In genomic region chr20:23086056-23086551, GRCh38 we compare ENCODE assay signal across 10 cellular contexts. TPM values are rescaled to one million over a fixed set of nuclear protein-coding genes. Genes with fewer than 3 reads are reported as not detected.
DNase-seq lines count a peak whose midpoint lies in the region; ATAC-seq and TF ChIP-seq lines count a peak whose summit lies in the region.
"Had no signal": no experiment of that assay in that cellular context is flagged by ENCODE, and none has a peak within 500 bp of the region (broad histone marks: within the 10 kb centered on the region; RNA-seq: fewer than 3 reads in every experiment).

TSS of gene CD93 (minus strand) at chr20:23086324. CDS start at chr20:23086192, 132 bp downstream.

- intact Hi-C loops in left ventricle myocardium inferior (cut with micrococcal nuclease) = no loop called here

- peak; percentile 89 for ATAC-seq in stimulated activated effector memory CD8-positive, alpha-beta T cell treated with anti-CD3 and anti-CD28 coated beads, Interleukin-12 subunit alpha, Interleukin-12 subunit beta, amount 100 ng/mL, for 72 hours
- no peak for ATAC-seq in HG02623 (IDR thresholded peaks at IDR 0.05; ENCODE audit: unreplicated experiment)

- TF ChIP-seq CTCF in left ventricle myocardium inferior (IDR thresholded peaks at IDR 0.05; ENCODE audit: borderline replicate concordance) = no peak

- DNase-seq in NK-92 treated with Interleukin-12 subunit alpha and Interleukin-12 subunit beta, amount 100 ng/mL, for 24 hours (lab: John Stamatoyannopoulos, UW) = peak; percentile 56
- no peak for DNase-seq in NK-92 (lab: John Stamatoyannopoulos, UW; ENCODE audit: unreplicated experiment)
- peak; percentile 49 for DNase-seq in T-helper 2 cell treated with Interferon-gamma antibody and Interleukin-4, amounts not matched to agents 5 μg/mL and 100 μg/mL, for 36 hours (ENCODE audit: low spot score)
- DNase-seq in left ventricle myocardium inferior = no peak
- DNase-seq in stimulated activated effector memory CD8-positive, alpha-beta T cell treated with anti-CD3 and anti-CD28 coated beads, Interleukin-12 subunit alpha, Interleukin-12 subunit beta, amount 100 ng/mL, for 72 hours (ENCODE audit: low spot score in 2 of 2) = peak in 1 of 2 donors; percentile 55
- no peak for DNase-seq in DMS153 treated with DMSO at 0.1 percent for 48 hours (lab: John Stamatoyannopoulos, UW; ENCODE audit: unreplicated experiment)
- no peak for DNase-seq in COR-L47 (lab: John Stamatoyannopoulos, UW)

- H3K4me3 Mint-ChIP-seq in T-helper 2 cell treated with Interferon-gamma antibody and Interleukin-4, amounts not matched to agents 5 μg/mL and 100 μg/mL, for 36 hours = peak within 1 kb of the TSS; percentile 66
- peak within 1 kb of the TSS; percentile 58 for H3K4me3 Mint-ChIP-seq in stimulated activated effector memory CD8-positive, alpha-beta T cell treated with anti-CD3 and anti-CD28 coated beads, Interleukin-12 subunit alpha, Interleukin-12 subunit beta, amount 100 ng/mL, for 72 hours

- no peaks in the 10 kb centered on the region for H3K9me3 ChIP-seq in left ventricle myocardium inferior (replicated peaks)

- peak within 1 kb of the TSS; percentile 97 for H3K27ac ChIP-seq in left ventricle myocardium inferior (replicated peaks)
- H3K27ac ChIP-seq: 22Rv1 had no signal

- peak within 1 kb of the TSS; percentile 87 for H3K27ac Mint-ChIP-seq in T-helper 2 cell treated with Interferon-gamma antibody and Interleukin-4, amounts not matched to agents 5 μg/mL and 100 μg/mL, for 36 hours
- H3K27ac Mint-ChIP-seq in stimulated activated effector memory CD8-positive, alpha-beta T cell treated with anti-CD3 and anti-CD28 coated beads, Interleukin-12 subunit alpha, Interleukin-12 subunit beta, amount 100 ng/mL, for 72 hours = peak within 1 kb of the TSS; percentile 82

- H3K4me3 ChIP-seq in left ventricle myocardium inferior = peak within 1 kb of the TSS; percentile 66

- peaks cover 13% of the 10 kb centered on the region for H3K27me3 ChIP-seq in left ventricle myocardium inferior (ENCODE audit: low read depth)

- no peaks in the 10 kb centered on the region for H3K36me3 ChIP-seq in left ventricle myocardium inferior

- peaks cover 7% of the 10 kb centered on the region for H3K27me3 Mint-ChIP-seq in T-helper 2 cell treated with Interferon-gamma antibody and Interleukin-4, amounts not matched to agents 5 μg/mL and 100 μg/mL, for 36 hours (ENCODE audit: low read depth)

- H3K4me1 Mint-ChIP-seq in T-helper 2 cell treated with Interferon-gamma antibody and Interleukin-4, amounts not matched to agents 5 μg/mL and 100 μg/mL, for 36 hours (ENCODE audit: low read depth) = peaks cover 24% of the 10 kb centered on the region
- peaks cover 22% of the 10 kb centered on the region for H3K4me1 Mint-ChIP-seq in stimulated activated effector memory CD8-positive, alpha-beta T cell treated with anti-CD3 and anti-CD28 coated beads, Interleukin-12 subunit alpha, Interleukin-12 subunit beta, amount 100 ng/mL, for 72 hours

- no peaks in the 10 kb centered on the region for H3K36me3 Mint-ChIP-seq in T-helper 2 cell treated with Interferon-gamma antibody and Interleukin-4, amounts not matched to agents 5 μg/mL and 100 μg/mL, for 36 hours (ENCODE audit: low read depth)
- no peaks in the 10 kb centered on the region for H3K36me3 Mint-ChIP-seq in stimulated activated effector memory CD8-positive, alpha-beta T cell treated with anti-CD3 and anti-CD28 coated beads, Interleukin-12 subunit alpha, Interleukin-12 subunit beta, amount 100 ng/mL, for 72 hours

- peaks cover 50% of the 10 kb centered on the region for H3K4me1 ChIP-seq in left ventricle myocardium inferior

- no peaks in the 10 kb centered on the region for H3K9me3 Mint-ChIP-seq in T-helper 2 cell treated with Interferon-gamma antibody and Interleukin-4, amounts not matched to agents 5 μg/mL and 100 μg/mL, for 36 hours
- H3K9me3 Mint-ChIP-seq in stimulated activated effector memory CD8-positive, alpha-beta T cell treated with anti-CD3 and anti-CD28 coated beads, Interleukin-12 subunit alpha, Interleukin-12 subunit beta, amount 100 ng/mL, for 72 hours = no peaks in the 10 kb centered on the region

RNA-seq across cellular contexts. Expression of gene CD93, which starts in this region (rescaled TPM):
- total RNA-seq in left ventricle myocardium inferior = 35.7 TPM
- total RNA-seq: LHCN-M2 had no signal

Comparison
In these comparisons a context has a peak if more than half of its experiments do, and no peak if none do; other contexts are left out.
1. DNase-seq: peak in NK-92 treated with Interleukin-12 subunit alpha and Interleukin-12 subunit beta, amount 100 ng/mL, for 24 hours (single experiment) and T-helper 2 cell treated with Interferon-gamma antibody and Interleukin-4, amounts not matched to agents 5 μg/mL and 100 μg/mL, for 36 hours (single experiment); none in NK-92 (single experiment), left ventricle myocardium inferior (single experiment), DMS153 treated with DMSO at 0.1 percent for 48 hours (single experiment) and COR-L47 (single experiment).